11 cellular contexts compared by ENCODE assay signal in the genomic region with DNA sequence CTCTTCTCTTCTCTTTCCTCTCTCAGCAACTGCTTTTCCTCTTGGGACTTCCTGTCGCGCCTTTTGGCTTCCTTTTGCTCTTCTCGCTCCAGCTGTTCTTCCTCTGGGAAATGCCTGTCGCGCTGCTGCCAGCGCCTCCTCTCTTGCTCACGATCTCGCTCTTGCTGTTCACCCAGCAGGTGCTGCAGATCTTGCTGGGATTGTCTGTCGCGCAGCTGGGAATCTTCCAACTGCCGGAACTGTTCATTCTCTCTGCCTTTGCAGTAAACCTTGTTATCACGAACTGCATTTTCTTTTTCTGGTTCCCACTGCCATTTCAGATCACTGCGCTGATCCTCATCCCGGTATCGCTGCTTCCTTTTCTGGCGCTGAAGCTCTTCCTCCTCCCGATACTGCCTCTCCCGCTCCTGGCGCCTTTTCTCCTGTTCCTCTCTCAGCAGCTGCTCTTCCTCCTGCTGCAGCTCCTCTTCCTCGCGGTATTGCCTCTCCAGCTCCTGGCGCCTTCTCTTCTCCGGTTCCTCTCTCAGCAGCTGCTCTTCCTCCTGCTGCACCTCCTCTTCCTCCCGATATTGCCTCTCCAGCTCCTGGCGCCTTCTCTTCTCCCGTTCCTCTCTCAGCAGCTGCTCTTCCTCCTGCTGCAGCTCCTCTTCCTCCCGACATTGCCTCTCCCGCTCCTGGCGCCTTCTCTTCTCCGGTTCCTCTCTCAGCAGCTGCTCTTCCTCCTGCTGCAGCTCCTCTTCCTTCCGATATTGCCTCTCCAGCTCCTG. TPM values are rescaled to one million over a fixed set of nuclear protein-coding genes. Genes with fewer than 3 reads are reported as not detected.
DNase-seq lines count a peak whose midpoint lies in the region; ATAC-seq and TF ChIP-seq lines count a peak whose summit lies in the region.
"Had no signal": no experiment of that assay in that cellular context is flagged by ENCODE, and none has a peak within 500 bp of the region (broad histone marks: within the 10 kb centered on the region; RNA-seq: fewer than 3 reads in every experiment).

No MANE protein-coding gene starts in this region.

- 0 out of 2 replicates have a peak overlapping the region, but pooled peaks have one; percentile 94 for H3K4me2 ChIP-seq in BLaER1
- H3K4me2 ChIP-seq in osteoblast (ENCODE audit: insufficient read depth, low read length) = peak overlapping the region; percentile 83

- no peaks in the 10 kb centered on the region for H4K20me1 ChIP-seq in BLaER1
- no peaks in the 10 kb centered on the region for H4K20me1 ChIP-seq in osteoblast (ENCODE audit: insufficient read depth, low read length)

- no peaks in the 10 kb centered on the region for H3K79me2 ChIP-seq in osteoblast (ENCODE audit: insufficient read depth, low read length)

- H3K4me1 ChIP-seq in BLaER1 = peaks cover 38% of the 10 kb centered on the region
- peaks cover 30% of the 10 kb centered on the region for H3K4me1 ChIP-seq in effector memory CD4-positive, alpha-beta T cell (ENCODE audit: control insufficient read depth, insufficient read depth, low read length, poor library complexity, severe bottlenecking)
- peaks cover 13% of the 10 kb centered on the region for H3K4me1 ChIP-seq in osteoblast (ENCODE audit: insufficient read depth, low read length)

- peaks cover 0 to 7% of the 10 kb centered on the region in 2 donors for H3K9me3 Mint-ChIP-seq in activated naive CD4-positive, alpha-beta T cell treated with anti-CD3 and anti-CD28 coated beads, Interleukin-2, amount 50 U/mL, for 72 hours
- H3K9me3 Mint-ChIP-seq: type B pancreatic cell had no signal

- TF ChIP-seq CTCF in HL-60 (IDR thresholded peaks at IDR 0.05; ENCODE audit: insufficient read depth, low read length) = no peak
- no peak for TF ChIP-seq CTCF in osteoblast (IDR thresholded peaks at IDR 0.05; ENCODE audit: extremely low read depth, low read depth, low read length)

- no peak overlapping the region for H3K27ac ChIP-seq in BLaER1
- H3K27ac ChIP-seq in HL-60 (replicated peaks) = no peak overlapping the region
- no peak overlapping the region for H3K27ac ChIP-seq in effector memory CD4-positive, alpha-beta T cell (ENCODE audit: insufficient read depth, low read length, poor library complexity, severe bottlenecking)
- no peak overlapping the region for H3K27ac ChIP-seq in osteoblast (ENCODE audit: low read depth, low read length)

- peaks cover 64% of the 10 kb centered on the region for H3K9me3 ChIP-seq in BLaER1
- no peaks in the 10 kb centered on the region for H3K9me3 ChIP-seq in effector memory CD4-positive, alpha-beta T cell (ENCODE audit: control insufficient read depth, low read length)
- no peaks in the 10 kb centered on the region for H3K9me3 ChIP-seq in osteoblast (ENCODE audit: low read depth, low read length)

- H3K4me3 ChIP-seq in BLaER1 = peak overlapping the region; percentile 64
- peak overlapping the region; percentile 42 for H3K4me3 ChIP-seq in HL-60 (replicated peaks; ENCODE audit: insufficient read depth, low read length)
- peak overlapping the region; percentile 71 for H3K4me3 ChIP-seq in effector memory CD4-positive, alpha-beta T cell (ENCODE audit: insufficient read depth, low read depth, low read length, poor library complexity, severe bottlenecking)
- H3K4me3 ChIP-seq in osteoblast (ENCODE audit: insufficient read depth, low read length) = peak overlapping the region; percentile 64

- DNase-seq in HL-60 (ENCODE audit: low read depth in 1 of 2, low spot score in 1 of 2) (peak in 1 of 2 experiments; percentile 48), osteoblast (ENCODE audit: insufficient read length, low spot score, missing footprints) (no peak), Ammon's horn (ENCODE audit: low spot score) (no peak)
- no peak for DNase-seq in effector memory CD4-positive, alpha-beta T cell
- DNase-seq in activated naive CD4-positive, alpha-beta T cell treated with anti-CD3 and anti-CD28 coated beads, Interleukin-2, amount 50 U/mL, for 72 hours (ENCODE audit: low spot score in 2 of 2) = no peak
- DNase-seq: NCI-H1694 had no signal

- H3K36me3 Mint-ChIP-seq in activated naive CD4-positive, alpha-beta T cell treated with anti-CD3 and anti-CD28 coated beads, Interleukin-2, amount 50 U/mL, for 72 hours = no peaks in the 10 kb centered on the region

- no peak overlapping the region for H3K27ac Mint-ChIP-seq in activated naive CD4-positive, alpha-beta T cell treated with anti-CD3 and anti-CD28 coated beads, Interleukin-2, amount 50 U/mL, for 72 hours
- H3K27ac Mint-ChIP-seq: type B pancreatic cell had no signal

- ATAC-seq in activated naive CD4-positive, alpha-beta T cell treated with anti-CD3 and anti-CD28 coated beads, Interleukin-2, amount 50 U/mL, for 72 hours = no peak
- ATAC-seq in GM18867 (IDR thresholded peaks at IDR 0.05; ENCODE audit: unreplicated experiment) (no peak), GM21526 (IDR thresholded peaks at IDR 0.05; ENCODE audit: low FRiP score, unreplicated experiment) (no peak)

- no peak overlapping the region for H3K9ac ChIP-seq in BLaER1

- peak overlapping the region; percentile 87 for H2AFZ ChIP-seq in osteoblast (ENCODE audit: low read length)

- H3K27me3 ChIP-seq in BLaER1 = peaks cover 86% of the 10 kb centered on the region
- H3K27me3 ChIP-seq in HL-60 (ENCODE audit: insufficient read depth, poor library complexity, severe bottlenecking) = peaks cover 49% of the 10 kb centered on the region
- H3K27me3 ChIP-seq in effector memory CD4-positive, alpha-beta T cell (replicated peaks; ENCODE audit: control insufficient read depth, insufficient read depth, low read length, poor library complexity, severe bottlenecking) = peaks cover 37% of the 10 kb centered on the region
- peaks cover 88% of the 10 kb centered on the region for H3K27me3 ChIP-seq in osteoblast (ENCODE audit: insufficient read depth, low read length)

- H3K36me3 ChIP-seq in BLaER1 = no peaks in the 10 kb centered on the region
- H3K36me3 ChIP-seq in effector memory CD4-positive, alpha-beta T cell (ENCODE audit: control insufficient read depth, insufficient read depth, low read length) = no peaks in the 10 kb centered on the region
- no peaks in the 10 kb centered on the region for H3K36me3 ChIP-seq in osteoblast (ENCODE audit: insufficient read depth, low read length)

RNA-seq across cellular contexts. Expression of a gene that starts 5.8 kb away (rescaled TPM):
- total RNA-seq in osteoblast = not detected in 2 replicates
- under 1 TPM in 1 of 2 donors, not detected in 1; 0.04 TPM for total RNA-seq in activated naive CD4-positive, alpha-beta T cell treated with anti-CD3 and anti-CD28 coated beads, Interleukin-2, amount 50 U/mL, for 72 hours

RNA-seq across cellular contexts. Expression of a gene that starts 20.6 kb away (rescaled TPM):
- total RNA-seq in osteoblast = not detected in 2 replicates
- not detected for total RNA-seq in activated naive CD4-positive, alpha-beta T cell treated with anti-CD3 and anti-CD28 coated beads, Interleukin-2, amount 50 U/mL, for 72 hours

RNA-seq across cellular contexts. Expression of a gene that starts 49.6 kb away (rescaled TPM):
- total RNA-seq in osteoblast = 0.29 and 0.36 TPM in 2 replicates
- total RNA-seq in activated naive CD4-positive, alpha-beta T cell treated with anti-CD3 and anti-CD28 coated beads, Interleukin-2, amount 50 U/mL, for 72 hours = not detected
- total RNA-seq: mesenteric fat pad had no signal
